In the genomic region with DNA sequence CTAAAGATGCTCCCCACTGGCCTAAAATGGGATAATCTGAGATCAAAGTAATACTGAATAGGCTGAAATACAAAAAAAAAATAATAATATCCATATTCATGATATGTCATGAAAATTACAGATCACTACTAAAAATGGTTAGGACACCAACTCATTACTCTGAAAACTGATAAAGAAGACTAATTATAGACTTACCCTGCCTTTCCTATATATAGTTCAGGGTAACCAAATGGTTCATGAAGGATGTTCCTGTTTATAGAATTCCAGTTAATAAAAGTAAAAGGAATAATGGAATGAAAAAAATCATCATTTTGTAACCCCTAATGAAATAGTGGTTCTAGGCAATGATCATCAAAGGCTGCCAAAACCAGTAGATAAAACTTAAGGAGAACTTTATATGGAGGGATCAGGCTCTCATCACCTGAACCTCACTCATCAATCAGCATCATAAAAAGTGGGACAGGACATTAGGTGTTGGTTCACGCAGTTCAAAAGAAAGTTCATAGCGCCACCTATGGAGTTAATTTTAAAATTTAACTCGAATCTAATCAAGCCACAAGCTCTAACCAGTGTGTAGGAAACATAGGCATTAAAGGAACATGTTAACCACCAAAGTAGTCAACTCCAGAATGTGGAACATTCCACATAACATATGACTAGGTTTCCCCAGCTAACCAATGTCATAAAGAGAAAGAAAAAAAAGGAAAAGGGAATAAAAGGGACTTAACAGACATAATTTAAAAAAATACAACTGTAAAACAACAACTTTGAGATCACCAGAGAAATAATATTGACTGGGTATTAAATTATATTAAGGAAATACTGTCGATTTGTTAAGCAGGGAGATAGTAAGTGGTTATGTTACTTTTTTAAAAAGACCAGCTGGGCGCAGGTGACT, we compare ENCODE assay signal across 8 cellular contexts. TPM values are rescaled to one million over a fixed set of nuclear protein-coding genes. Genes with fewer than 3 reads are reported as not detected.
DNase-seq lines count a peak whose midpoint lies in the region; ATAC-seq and TF ChIP-seq lines count a peak whose summit lies in the region.

No MANE protein-coding gene starts in this region.

- no peak for ATAC-seq in GM21390 (IDR thresholded peaks at IDR 0.05; ENCODE audit: unreplicated experiment)
- ATAC-seq in HG03280 (IDR thresholded peaks at IDR 0.05; ENCODE audit: unreplicated experiment): no peak
- ATAC-seq in GM19023 (IDR thresholded peaks at IDR 0.05; ENCODE audit: unreplicated experiment): no peak

- peak; percentile 30 for DNase-seq in AG10803 (ENCODE audit: low read depth)
- DNase-seq in GM12865 (ENCODE audit: low read depth): peak; percentile 39
- DNase-seq in NCI-H460 (ENCODE audit: extremely low read depth, low read depth): peak; percentile 50
- DNase-seq in cardiac fibroblast (ENCODE audit: low read depth in 2 of 2): peak; percentile 47 to 51
- peak; percentile 43 for DNase-seq in medulla oblongata (ENCODE audit: extremely low spot score)

- TF ChIP-seq CTCF in AG10803 (conservative IDR thresholded peaks at IDR 0.05; ENCODE audit: low read length): peak; percentile 48
- TF ChIP-seq CTCF in GM12865 (IDR thresholded peaks at IDR 0.05; ENCODE audit: insufficient read depth, low read depth, low read length, missing control alignments): peak; percentile 35
- TF ChIP-seq CTCF in cardiac fibroblast (IDR thresholded peaks at IDR 0.05; ENCODE audit: low read depth, low read length): peak; percentile 24

- H3K4me3 ChIP-seq in AG10803 (ENCODE audit: low read length) (no peak overlapping the region), GM12865 (ENCODE audit: low read depth, low read length) (no peak overlapping the region), cardiac fibroblast (replicated peaks in 1 of 2; ENCODE audit: low read depth in 2 of 2, low read length in 2 of 2) (no peak overlapping the region)

RNA-seq across cellular contexts. Expression of a gene that starts 35.7 kb away (rescaled TPM):
- 212 and 220 TPM in 2 replicates for total RNA-seq in NCI-H460 (2014; rRNA removed; shearing (Covaris generic))
- 107 and 114 TPM in 2 replicates for polyA plus RNA-seq in NCI-H460 (2014; cell fraction: nucleus; rRNA removed)

RNA-seq across cellular contexts. Expression of a gene that starts 49.3 kb away (rescaled TPM):
- total RNA-seq in NCI-H460 (2014; rRNA removed; shearing (Covaris generic)): 6.3 and 7.1 TPM in 2 replicates
- 5.1 and 12.8 TPM in 2 replicates for polyA plus RNA-seq in NCI-H460 (2014; cell fraction: nucleus; rRNA removed)
